ENCODE assay signal across 7 cellular contexts in the genomic region with DNA sequence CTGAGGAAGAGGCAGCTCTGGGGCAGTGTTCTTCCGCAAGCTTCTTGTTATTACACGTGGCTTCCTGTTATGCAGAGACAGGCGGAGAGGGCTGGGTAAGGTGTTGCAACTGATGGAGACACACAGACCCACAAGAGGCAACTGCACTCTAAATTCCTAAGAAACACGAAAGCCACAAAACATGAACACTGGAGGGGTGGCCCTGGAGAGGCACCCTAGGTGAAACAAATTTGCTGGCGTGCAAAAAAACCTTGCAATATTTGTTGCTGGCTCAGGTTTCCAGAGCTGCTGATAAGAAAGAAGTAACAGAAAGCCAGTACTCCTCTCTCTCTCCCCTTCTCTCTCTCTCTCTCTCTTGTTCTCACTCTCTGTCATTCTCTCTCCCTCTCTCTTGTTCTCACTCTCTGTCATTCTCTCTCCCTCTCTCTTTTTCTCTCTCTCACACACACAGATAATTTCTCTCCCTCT. TPM values are rescaled to one million over a fixed set of nuclear protein-coding genes. Genes with fewer than 3 reads are reported as not detected.
DNase-seq lines count a peak whose midpoint lies in the region; ATAC-seq lines count a peak whose summit lies in the region.

No MANE protein-coding gene starts in this region.

- H3K36me3 Mint-ChIP-seq in T-helper 2 cell treated with Interferon-gamma antibody and Interleukin-4, amounts not matched to agents 5 μg/mL and 100 μg/mL, for 36 hours (ENCODE audit: low read depth) = peaks cover 39% of the 10 kb centered on the region
- no peaks in the 10 kb centered on the region for H3K36me3 Mint-ChIP-seq in naive B cell

- ATAC-seq in HG02759 (IDR thresholded peaks at IDR 0.05; ENCODE audit: unreplicated experiment) (peak; percentile 42), naive B cell (ENCODE audit: low read depth in 2 of 2) (peak; percentile 50 to 53), GM19023 (IDR thresholded peaks at IDR 0.05; ENCODE audit: unreplicated experiment) (no peak)

- peak overlapping the region; percentile 89 for H3K4me3 Mint-ChIP-seq in T-helper 2 cell treated with Interferon-gamma antibody and Interleukin-4, amounts not matched to agents 5 μg/mL and 100 μg/mL, for 36 hours
- peak overlapping the region; percentile 71 to 93 (median 89) for H3K4me3 Mint-ChIP-seq in naive B cell

- no peaks in the 10 kb centered on the region for H3K9me3 Mint-ChIP-seq in T-helper 2 cell treated with Interferon-gamma antibody and Interleukin-4, amounts not matched to agents 5 μg/mL and 100 μg/mL, for 36 hours
- no peaks in the 10 kb centered on the region for H3K9me3 Mint-ChIP-seq in naive B cell

- peak overlapping the region; percentile 31 for H3K27ac ChIP-seq in caudate nucleus (ENCODE audit: low read depth, low read length)

- peak overlapping the region; percentile 98 for H3K27ac Mint-ChIP-seq in T-helper 2 cell treated with Interferon-gamma antibody and Interleukin-4, amounts not matched to agents 5 μg/mL and 100 μg/mL, for 36 hours
- H3K27ac Mint-ChIP-seq in naive B cell = peak overlapping the region; percentile 99 to 100 (median 100)

- no peaks in the 10 kb centered on the region for H3K27me3 Mint-ChIP-seq in T-helper 2 cell treated with Interferon-gamma antibody and Interleukin-4, amounts not matched to agents 5 μg/mL and 100 μg/mL, for 36 hours (ENCODE audit: low read depth)
- H3K27me3 Mint-ChIP-seq in naive B cell = no peaks in the 10 kb centered on the region

- peak; percentile 75 for DNase-seq in T-helper 2 cell treated with Interferon-gamma antibody and Interleukin-4, amounts not matched to agents 5 μg/mL and 100 μg/mL, for 36 hours (ENCODE audit: low spot score)
- DNase-seq in caudate nucleus (lab: John Stamatoyannopoulos, UW) (peak in 3 of 61 donors; percentile 3 to 5 (median 4)), naive B cell (no peak), COLO668 (lab: John Stamatoyannopoulos, UW; ENCODE audit: unreplicated experiment) (no peak), NCI-H1417 treated with DMSO at 0.1 percent for 48 hours (lab: John Stamatoyannopoulos, UW) (no peak)

- H3K4me1 Mint-ChIP-seq in T-helper 2 cell treated with Interferon-gamma antibody and Interleukin-4, amounts not matched to agents 5 μg/mL and 100 μg/mL, for 36 hours (ENCODE audit: low read depth) = peaks cover 92% of the 10 kb centered on the region
- peaks cover 84 to 92% (median 85%) of the 10 kb centered on the region in 3 donors for H3K4me1 Mint-ChIP-seq in naive B cell

RNA-seq across cellular contexts. Expression of gene ARHGAP25, which starts 31.8 kb away (rescaled TPM):
- 100 to 1,000 TPM in 4 of 6 donors, 10 to 100 TPM in 2; 45.1 to 164 (median 107) TPM for polyA plus RNA-seq in naive B cell (ENCODE audit: low read depth in 6 of 6)
